Comparison of ENCODE assay signal across 8 cellular contexts in genomic region chr19:2274937-2275535, GRCh38. TPM values are rescaled to one million over a fixed set of nuclear protein-coding genes. Genes with fewer than 3 reads are reported as not detected.
DNase-seq lines count a peak whose midpoint lies in the region; ATAC-seq and TF ChIP-seq lines count a peak whose summit lies in the region.

No MANE protein-coding gene starts in this region.

- H3K4me3 ChIP-seq in HAP-1 (no peak overlapping the region), brain microvascular endothelial cell (ENCODE audit: low read depth, low read length) (no peak overlapping the region), spleen (peak overlapping the region in 1 of 8 donors; percentile 21)

- H3K4me1 ChIP-seq in HAP-1: peaks cover 15% of the 10 kb centered on the region
- H3K4me1 ChIP-seq in spleen: peaks cover 43 to 92% (median 65%) of the 10 kb centered on the region in 6 donors

- TF ChIP-seq POLR2A in spleen (IDR thresholded peaks at IDR 0.05): no peak

- intact Hi-C loops in spleen (cut with DNase I; ENCODE audit: low total_unique reads): loop anchor here (5.0 kb wide), 1 partner anchor 118 kb away; no protein-coding TSS in a partner anchor

- no peaks in the 10 kb centered on the region for H3K27me3 ChIP-seq in HAP-1 (ENCODE audit: low read depth)
- H3K27me3 ChIP-seq in brain microvascular endothelial cell (replicated peaks): no peaks in the 10 kb centered on the region
- no peaks in the 10 kb centered on the region for H3K27me3 ChIP-seq in spleen (replicated peaks in 1 of 7)

- TF ChIP-seq CTCF in brain microvascular endothelial cell (IDR thresholded peaks at IDR 0.05; ENCODE audit: low read depth, low read length, missing control alignments) (peak; percentile 81), spleen (IDR thresholded peaks at IDR 0.05 in 8 of 11, conservative IDR thresholded peaks at IDR 0.05 in 3 of 11) (peak; percentile 36 to 80 (median 72))

- H3K9me3 ChIP-seq in HAP-1 (no peaks in the 10 kb centered on the region), spleen (no peaks in the 10 kb centered on the region)

- 56 to 69% (median 63%) methylated on average over 11 to 16 of the region's 16 CpGs for WGBS in spleen, 5 donors

- H3K36me3 ChIP-seq in HAP-1 (replicated peaks) (peaks cover 38% of the 10 kb centered on the region), brain microvascular endothelial cell (replicated peaks) (peaks cover 37% of the 10 kb centered on the region), spleen (peaks cover 0 to 80% (median 40%) of the 10 kb centered on the region in 6 donors)

- H3K27ac ChIP-seq in brain microvascular endothelial cell: no peak overlapping the region
- peak overlapping the region in 6 of 8 donors; percentile 22 to 100 (median 57) for H3K27ac ChIP-seq in spleen

- DNase-seq in COR-L47 (lab: John Stamatoyannopoulos, UW) (peak; percentile 76), HAP-1 (ENCODE audit: low spot score in 2 of 2) (peak; percentile 55 to 84), brain microvascular endothelial cell (peak; percentile 70), iPS-NIHi11 (ENCODE audit: low spot score) (peak; percentile 78), spleen (peak; percentile 89)

- in situ Hi-C loops in HAP-1 (cut with MboI; ENCODE audit: low sequenced_read_pairs) (loop anchor here (5.0 kb wide), 1 partner anchor 38 kb away; the partner anchor contains the start of genes PLEKHJ1 and SF3A2), brain microvascular endothelial cell (cut with HindIII; ENCODE audit: low pct_ligation_motif_present, low sequenced_read_pairs) (no loop called here)

- no peak for ATAC-seq in HG02678 (IDR thresholded peaks at IDR 0.05; ENCODE audit: unreplicated experiment)
- ATAC-seq in HG03097 (IDR thresholded peaks at IDR 0.05; ENCODE audit: low FRiP score, unreplicated experiment): no peak

TF ChIP-seq in PFSK-1, 5 proteins besides CTCF, POLR2A, EP300 and RAD21:
- TF ChIP-seq REST (IDR thresholded peaks at IDR 0.05; ENCODE audit: insufficient read depth in 1 of 2, low read depth in 2 of 2, low read length in 2 of 2) (peak; percentile 54 to 76), TAF1 (IDR thresholded peaks at IDR 0.05; ENCODE audit: borderline replicate concordance, insufficient read depth, low read length) (no peak)

RNA-seq across cellular contexts. Expression of gene PEAK3, which starts 6.9 kb away (rescaled TPM):
- polyA plus RNA-seq in PFSK-1 (2012; ENCODE audit: insufficient read length, low read depth): 0.46 TPM
- 10 to 100 TPM in 2 of 7 donors, 1 to 10 TPM in 5; 5.7 to 17.4 (median 6.8) TPM for total RNA-seq in spleen
- polyA plus RNA-seq in spleen: under 1 TPM; 0.30 to 0.93 (median 0.50) TPM

RNA-seq across cellular contexts. Expression of gene JSRP1, which starts 18.8 kb away (rescaled TPM):
- not detected for polyA plus RNA-seq in PFSK-1 (2012; ENCODE audit: insufficient read length, low read depth)
- 1 to 10 TPM; 1.2 to 4.8 (median 3.4) TPM for total RNA-seq in spleen
- 1 to 10 TPM; 1.2 to 3.0 (median 2.8) TPM for polyA plus RNA-seq in spleen

RNA-seq across cellular contexts. Expression of gene AMH, which starts 25.9 kb away (rescaled TPM):
- 47.2 TPM for polyA plus RNA-seq in PFSK-1 (2012; ENCODE audit: insufficient read length, low read depth)
- 1 to 10 TPM in 4 of 7 donors, under 1 TPM in 3; 0.79 to 5.7 (median 2.1) TPM for total RNA-seq in spleen
- polyA plus RNA-seq in spleen: 1 to 10 TPM in 1 of 3 donors, under 1 TPM in 2; 0.20 to 1.2 (median 0.58) TPM

RNA-seq across cellular contexts. Expression of gene LINGO3, which starts 32.9 kb away (rescaled TPM):
- polyA plus RNA-seq in PFSK-1 (2012; ENCODE audit: insufficient read length, low read depth): 0.56 TPM
- total RNA-seq in spleen: 1 to 10 TPM in 2 of 7 donors, under 1 TPM in 5; 0.26 to 2.6 (median 0.70) TPM
- polyA plus RNA-seq in spleen: 1 to 10 TPM in 1 of 3 donors, under 1 TPM in 2; 0.43 to 1.2 (median 0.82) TPM

RNA-seq across cellular contexts. Expression of gene SF3A2, which starts 38.4 kb away (rescaled TPM):
- polyA plus RNA-seq in PFSK-1 (2012; ENCODE audit: insufficient read length, low read depth): 195 TPM
- 10 to 100 TPM; 28.5 to 79.7 (median 66.6) TPM for total RNA-seq in spleen
- polyA plus RNA-seq in spleen: 10 to 100 TPM; 35.1 to 50.4 (median 37.7) TPM
